8 cellular contexts compared by ENCODE assay signal in genomic region chr10:13659887-13660544, GRCh38.
DNase-seq lines count a peak whose midpoint lies in the region; ATAC-seq and TF ChIP-seq lines count a peak whose summit lies in the region.

No MANE protein-coding gene starts in this region.

- intact Hi-C loops in adrenal gland (cut with DNase I) (loop anchor here (2.0 to 5.0 kb wide), 2 partner anchors 117 to 119 kb away; no protein-coding TSS in a partner anchor), heart left ventricle (cut with DNase I) (loop anchor here (1.0 to 10.0 kb wide), 10 partner anchors 45 to 435 kb away; no protein-coding TSS in a partner anchor), upper lobe of right lung (cut with DNase I) (loop anchor here (5.0 kb wide), 1 partner anchor 117 kb away; no protein-coding TSS in a partner anchor)

- H3K79me2 ChIP-seq in DND-41 (ENCODE audit: insufficient read depth, low read length), result no peaks in the 10 kb centered on the region

- H3K36me3 ChIP-seq in DND-41 (ENCODE audit: insufficient read depth, low read length) (peaks cover 80% of the 10 kb centered on the region), adrenal gland (replicated peaks in 1 of 2) (peaks cover 0 to 22% of the 10 kb centered on the region in 2 donors), heart left ventricle (peaks cover 0 to 95% (median 82%) of the 10 kb centered on the region in 9 donors), upper lobe of right lung (peaks cover 25% of the 10 kb centered on the region)

- peak; percentile 93 for TF ChIP-seq CTCF in DND-41 (IDR thresholded peaks at IDR 0.05; ENCODE audit: borderline replicate concordance, extremely low read depth, low read length, poor library complexity, severe bottlenecking)
- peak; percentile 63 to 85 (median 74) for TF ChIP-seq CTCF in adrenal gland (IDR thresholded peaks at IDR 0.05)
- TF ChIP-seq CTCF in heart left ventricle (IDR thresholded peaks at IDR 0.05), result peak in 11 of 12 donors; percentile 81 to 97 (median 92)
- TF ChIP-seq CTCF in upper lobe of right lung (IDR thresholded peaks at IDR 0.05), result peak; percentile 87

- H3K27me3 ChIP-seq in DND-41 (ENCODE audit: insufficient read depth, low read length, poor library complexity), result no peaks in the 10 kb centered on the region
- no peaks in the 10 kb centered on the region for H3K27me3 ChIP-seq in adrenal gland
- no peaks in the 10 kb centered on the region for H3K27me3 ChIP-seq in heart left ventricle
- no peaks in the 10 kb centered on the region for H3K27me3 ChIP-seq in upper lobe of right lung

- 26 to 34% (median 29%) methylated on average over 13 to 19 of the region's 19 CpGs for WGBS in adrenal gland, 4 donors
- 21 to 29% (median 23%) methylated on average over 19 of the region's 19 CpGs for WGBS in heart left ventricle, 4 donors

- DNase-seq in DND-41, result peak; percentile 64
- peak; percentile 44 for DNase-seq in HT-29 (ENCODE audit: low spot score)
- peak; percentile 52 for DNase-seq in T follicular helper cell (ENCODE audit: low read depth)
- DNase-seq in adrenal gland, result peak; percentile 36 to 75 (median 47)
- peak; percentile 66 to 86 (median 69) for DNase-seq in heart left ventricle
- DNase-seq in pulmonary artery endothelial cell (ENCODE audit: low read depth, low spot score), result peak; percentile 10
- DNase-seq in upper lobe of right lung, result peak; percentile 83

- no peaks in the 10 kb centered on the region for H3K9me3 ChIP-seq in DND-41 (ENCODE audit: insufficient read depth, low read length, severe bottlenecking)
- no peaks in the 10 kb centered on the region for H3K9me3 ChIP-seq in adrenal gland (replicated peaks in 1 of 3)
- H3K9me3 ChIP-seq in heart left ventricle, result no peaks in the 10 kb centered on the region
- H3K9me3 ChIP-seq in upper lobe of right lung, result no peaks in the 10 kb centered on the region

- TF ChIP-seq POLR2A in adrenal gland (IDR thresholded peaks at IDR 0.05) (no peak), heart left ventricle (IDR thresholded peaks at IDR 0.05) (no peak)

- H3K27ac ChIP-seq in DND-41 (ENCODE audit: low read length), result peak overlapping the region; percentile 64
- H3K27ac ChIP-seq in adrenal gland, result peak overlapping the region in 1 of 5 donors; percentile 34
- H3K27ac ChIP-seq in heart left ventricle, result peak overlapping the region; percentile 26 to 76 (median 52)
- H3K27ac ChIP-seq in upper lobe of right lung, result peak overlapping the region; percentile 73

- no peak overlapping the region for H3K9ac ChIP-seq in DND-41 (ENCODE audit: low read depth, low read length)

- H3K4me3 ChIP-seq in DND-41 (ENCODE audit: low read depth in 1 of 2, low read length in 2 of 2) (no peak overlapping the region), adrenal gland (no peak overlapping the region), heart left ventricle (no peak overlapping the region), upper lobe of right lung (peak overlapping the region; percentile 5)

- H3K4me2 ChIP-seq in DND-41 (ENCODE audit: insufficient read depth, low read length), result no peak overlapping the region

- no peaks in the 10 kb centered on the region; the same call in 1 of the 2 replicates for H4K20me1 ChIP-seq in DND-41 (ENCODE audit: insufficient read depth, low read length)

- H3K4me1 ChIP-seq in DND-41 (ENCODE audit: insufficient read depth, low read length) (peaks cover 7% of the 10 kb centered on the region), adrenal gland (replicated peaks in 1 of 2) (peaks cover 0 to 10% of the 10 kb centered on the region in 2 donors), heart left ventricle (peaks cover 0 to 28% (median 21%) of the 10 kb centered on the region in 12 donors), upper lobe of right lung (peaks cover 19% of the 10 kb centered on the region)

- ATAC-seq in DND-41 (ENCODE audit: insufficient read depth, low read depth) (peak; percentile 72), heart left ventricle (peak; percentile 52 to 62 (median 62)), upper lobe of right lung (peak; percentile 84), GM18868 (IDR thresholded peaks at IDR 0.05; ENCODE audit: unreplicated experiment) (no peak)

- no peak overlapping the region for H2AFZ ChIP-seq in DND-41 (ENCODE audit: low read depth, low read length)

Comparison
In these comparisons a context has a peak if more than half of its experiments do, and no peak if none do; other contexts are left out.
1. DNase-seq: peak in every context shown above with its lines; median percentile 83 in upper lobe of right lung; 69 in heart left ventricle; 64 in DND-41; 52 in T follicular helper cell; 47 in adrenal gland; 44 in HT-29; 10 in pulmonary artery endothelial cell.